ENCODE assay signal across 11 cellular contexts in the genomic region with DNA sequence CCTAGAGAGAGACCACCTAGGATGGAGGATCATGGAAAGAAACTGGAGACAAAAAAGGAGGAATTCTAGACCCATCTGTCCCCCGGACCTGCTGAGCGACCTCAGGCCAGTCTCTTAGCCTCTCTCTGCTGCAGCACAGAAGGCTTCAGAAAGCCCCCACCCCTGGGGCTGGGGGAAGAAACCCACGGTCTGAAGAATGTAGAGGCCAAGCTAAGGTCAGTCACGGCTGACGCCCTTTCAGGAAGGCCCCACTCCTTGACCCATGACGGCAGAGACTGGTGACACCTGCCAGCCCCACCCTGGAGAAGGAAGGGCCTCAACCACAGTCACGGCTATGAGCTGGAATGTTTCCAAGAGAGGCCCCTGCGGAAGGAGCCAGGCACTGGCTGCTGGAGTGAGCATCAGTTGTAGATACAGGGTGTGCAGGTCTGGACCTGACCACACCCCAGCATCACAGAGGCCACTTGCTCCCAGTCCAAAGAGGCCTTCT.
A peak's percentile ranks its signal among the peaks of the same experiment; 100 is the strongest.
DNase-seq lines count a peak whose midpoint lies in the region; ATAC-seq and TF ChIP-seq lines count a peak whose summit lies in the region.
"Had no signal": no experiment of that assay in that cellular context is flagged by ENCODE, and none has a peak within 500 bp of the region (broad histone marks: within the 10 kb centered on the region; RNA-seq: fewer than 3 reads in every experiment).

No MANE protein-coding gene starts in this region.

- H3K27me3 ChIP-seq in BLaER1 (no peaks in the 10 kb centered on the region), OCI-LY3 (ENCODE audit: low read depth, low read length) (no peaks in the 10 kb centered on the region), ascending aorta (no peaks in the 10 kb centered on the region)

- H2AFZ ChIP-seq in OCI-LY3 (ENCODE audit: low read depth, low read length): no peak overlapping the region

- H3K27ac ChIP-seq in BLaER1 (peak overlapping the region; percentile 64; the same call in 1 of the 2 replicates), OCI-LY3 (ENCODE audit: low read length) (no peak overlapping the region), ascending aorta (no peak overlapping the region)

- H3K4me3 ChIP-seq in BLaER1: 0 out of 2 replicates have a peak overlapping the region, but pooled peaks have one; percentile 14
- peak overlapping the region; percentile 23; the same call in 1 of the 2 replicates for H3K4me3 ChIP-seq in OCI-LY3 (ENCODE audit: low read length)
- no peak overlapping the region for H3K4me3 ChIP-seq in ascending aorta

- H3K9me3 ChIP-seq in BLaER1 (no peaks in the 10 kb centered on the region), OCI-LY3 (ENCODE audit: insufficient read depth, low read length) (no peaks in the 10 kb centered on the region), ascending aorta (no peaks in the 10 kb centered on the region)

- no peak for TF ChIP-seq CTCF in OCI-LY3 (IDR thresholded peaks at IDR 0.05; ENCODE audit: low read depth, low read length)
- no peak for TF ChIP-seq CTCF in ascending aorta (IDR thresholded peaks at IDR 0.05)

- H3K9ac ChIP-seq in BLaER1 (no peak overlapping the region), OCI-LY3 (ENCODE audit: low read length) (peak overlapping the region; percentile 15; the same call in 1 of the 2 replicates)

- H3K4me2 ChIP-seq in BLaER1: peak overlapping the region; percentile 82
- H3K4me2 ChIP-seq in OCI-LY3 (ENCODE audit: low read length): peak overlapping the region; percentile 45

- H3K4me1 ChIP-seq in BLaER1 (peaks cover 62% of the 10 kb centered on the region), OCI-LY3 (ENCODE audit: low read length) (peaks cover 54% of the 10 kb centered on the region), ascending aorta (no peaks in the 10 kb centered on the region)

- no peaks in the 10 kb centered on the region for H3K79me2 ChIP-seq in OCI-LY3 (ENCODE audit: low read length)

- no peaks in the 10 kb centered on the region for H4K20me1 ChIP-seq in BLaER1
- no peaks in the 10 kb centered on the region for H4K20me1 ChIP-seq in OCI-LY3 (ENCODE audit: insufficient read depth, low read length)

- H3K36me3 ChIP-seq in BLaER1 (no peaks in the 10 kb centered on the region), OCI-LY3 (replicated peaks; ENCODE audit: low read depth, low read length) (no peaks in the 10 kb centered on the region), ascending aorta (no peaks in the 10 kb centered on the region)

- DNase-seq in ascending aorta (ENCODE audit: low spot score in 2 of 2) (no peak), COLO829 (ENCODE audit: low spot score) (no peak), midbrain (lab: John Stamatoyannopoulos, UW) (no peak)
- DNase-seq in activated T-cell treated with anti-CD3 and anti-CD28 coated beads, Interleukin-2, amount 50 U/mL, for 48 hours: no peak
- DNase-seq: activated naive CD4-positive, alpha-beta T cell treated with anti-CD3 and anti-CD28 coated beads, Interleukin-2, amount 10 ng/mL, durations not matched to agents 7 days and 5 days; hippocampal formation; NCI-H1694 had no signal

- ATAC-seq in GM19025 (IDR thresholded peaks at IDR 0.05; ENCODE audit: low read depth, unreplicated experiment) (peak; percentile 71), HG02970 (IDR thresholded peaks at IDR 0.05; ENCODE audit: low FRiP score, unreplicated experiment) (peak; percentile 67)

- intact Hi-C loops in ascending aorta (cut with DNase I): no loop called here

Comparison
In these comparisons a context has a peak if more than half of its experiments do, and no peak if none do; other contexts are left out.
1. H3K4me3 ChIP-seq: peak in BLaER1 (single experiment) and OCI-LY3 (single experiment); none in ascending aorta (0 of 2).